ENCODE assay signal across 1 cellular context in the genomic region with DNA sequence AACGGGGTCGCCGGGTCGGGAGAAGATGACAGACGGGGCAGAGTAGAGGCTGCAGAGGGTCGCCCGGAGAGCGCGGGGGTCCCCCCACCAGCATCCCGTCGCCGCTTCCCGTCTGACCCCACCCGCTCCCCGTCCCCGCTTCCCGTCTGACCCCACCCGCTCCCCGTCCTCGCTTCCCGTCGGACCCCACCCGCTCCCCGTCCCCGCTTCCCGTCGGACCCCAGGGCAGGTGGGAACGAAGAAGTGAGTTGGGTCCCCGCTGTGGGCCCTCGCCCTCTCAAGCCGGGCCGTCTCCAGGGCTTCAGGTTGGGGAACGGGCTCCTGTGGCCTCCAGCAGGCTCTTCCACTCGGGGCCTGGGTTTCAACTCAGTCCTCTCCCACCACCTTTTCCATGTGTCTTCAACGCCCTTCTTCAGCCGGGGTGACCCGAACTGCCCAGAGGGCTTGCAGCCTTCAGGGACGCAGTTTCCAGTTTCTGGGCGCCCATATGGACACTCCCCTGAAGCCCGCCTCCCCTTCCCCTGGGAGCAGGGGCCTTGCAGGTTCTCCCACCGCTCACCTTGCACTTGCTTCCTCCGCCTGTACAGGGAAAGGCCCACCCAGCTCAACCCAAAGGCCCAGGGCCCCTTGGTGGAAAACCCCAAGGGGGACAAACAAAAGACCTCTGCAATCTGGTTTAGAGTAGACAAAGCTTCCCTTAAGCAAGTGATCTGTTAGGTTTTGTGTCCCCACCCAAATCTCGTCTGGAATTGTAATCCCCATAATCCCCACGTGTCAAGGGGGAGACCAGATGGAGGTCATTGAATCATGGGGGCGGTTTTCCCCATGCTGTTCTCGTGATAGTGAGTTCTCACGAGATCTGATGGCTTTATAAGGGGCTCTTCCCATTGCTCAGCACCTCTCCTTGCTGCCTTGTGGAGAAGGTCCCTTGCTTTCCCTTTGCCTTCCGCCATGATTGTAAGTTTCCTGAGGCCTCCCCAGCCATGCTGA.
A peak's percentile ranks its signal among the peaks of the same experiment; 100 is the strongest.
TF ChIP-seq lines count a peak whose summit lies in the region.

No MANE protein-coding gene starts in this region.

TF ChIP-seq in H1, 55 proteins besides CTCF, POLR2A, EP300 and RAD21:
- TF ChIP-seq, protein P1, sequence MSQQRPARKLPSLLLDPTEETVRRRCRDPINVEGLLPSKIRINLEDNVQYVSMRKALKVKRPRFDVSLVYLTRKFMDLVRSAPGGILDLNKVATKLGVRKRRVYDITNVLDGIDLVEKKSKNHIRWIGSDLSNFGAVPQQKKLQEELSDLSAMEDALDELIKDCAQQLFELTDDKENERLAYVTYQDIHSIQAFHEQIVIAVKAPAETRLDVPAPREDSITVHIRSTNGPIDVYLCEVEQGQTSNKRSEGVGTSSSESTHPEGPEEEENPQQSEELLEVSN (IDR thresholded peaks at IDR 0.05), result 0 out of 2 replicates have a peak, but pooled peaks have one; percentile 21
- TF ChIP-seq, protein P2, sequence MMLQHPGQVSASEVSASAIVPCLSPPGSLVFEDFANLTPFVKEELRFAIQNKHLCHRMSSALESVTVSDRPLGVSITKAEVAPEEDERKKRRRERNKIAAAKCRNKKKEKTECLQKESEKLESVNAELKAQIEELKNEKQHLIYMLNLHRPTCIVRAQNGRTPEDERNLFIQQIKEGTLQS (IDR thresholded peaks at IDR 0.05; ENCODE audit: insufficient read depth, low read depth, low read length), result no peak
